18 cellular contexts compared by ENCODE assay signal in genomic region chr15:64500695-64501395, GRCh38. TPM values are rescaled to one million over a fixed set of nuclear protein-coding genes. Genes with fewer than 3 reads are reported as not detected.
A peak's percentile ranks its signal among the peaks of the same experiment; 100 is the strongest.
DNase-seq lines count a peak whose midpoint lies in the region; ATAC-seq, FAIRE-seq and TF ChIP-seq lines count a peak whose summit lies in the region.
"Had no signal": no experiment of that assay in that cellular context is flagged by ENCODE, and none has a peak within 500 bp of the region (broad histone marks: within the 10 kb centered on the region; RNA-seq: fewer than 3 reads in every experiment).

No MANE protein-coding gene starts in this region.

- TF ChIP-seq RAD21 in A549 (conservative IDR thresholded peaks at IDR 0.05 in 1 of 2, IDR thresholded peaks at IDR 0.05 in 1 of 2) = no peak

- WGBS in A549 (ENCODE audit: missing lambda C conversion rate) = 61% methylated on average over 3 of the region's 3 CpGs

- peak overlapping the region in 4 of 8 donors; percentile 29 to 73 (median 48) for H3K4me3 Mint-ChIP-seq in CD4-positive, alpha-beta memory T cell
- no peak overlapping the region for H3K4me3 Mint-ChIP-seq in activated T-helper 17 cell treated with anti-CD3 and anti-CD28 coated beads, Interleukin-2, amount 50 U/mL, for 72 hours
- H3K4me3 Mint-ChIP-seq: activated CD8-positive, alpha-beta memory T cell treated with anti-CD3 and anti-CD28 coated beads, Interleukin-2, amount 10 ng/mL, durations not matched to agents 7 days and 5 days; IgD-negative memory B cell had no signal

- H3K4me3 ChIP-seq in A549 = no peak overlapping the region
- no peak overlapping the region for H3K4me3 ChIP-seq in CD4-positive, alpha-beta memory T cell (ENCODE audit: low read length in 2 of 2)
- no peak overlapping the region for H3K4me3 ChIP-seq in muscle layer of colon (ENCODE audit: low read depth in 1 of 2, low read length in 2 of 2)
- no peak overlapping the region for H3K4me3 ChIP-seq in ascending aorta
- H3K4me3 ChIP-seq: gastrocnemius medialis, HAP-1, mucosa of descending colon, pancreas had no signal

- peak; percentile 28 for FAIRE-seq in A549 (lab: Jason Lieb, UNC)
- FAIRE-seq: pancreas had no signal

- ATAC-seq in A549 (no peak), GM18519 (IDR thresholded peaks at IDR 0.05; ENCODE audit: low FRiP score, unreplicated experiment) (no peak)
- no peak for ATAC-seq in activated T-helper 17 cell treated with anti-CD3 and anti-CD28 coated beads, Interleukin-2, amount 50 U/mL, for 72 hours (replicated peaks)
- ATAC-seq: activated CD8-positive, alpha-beta memory T cell treated with anti-CD3 and anti-CD28 coated beads, Interleukin-2, amount 10 ng/mL, durations not matched to agents 7 days and 5 days; gastrocnemius medialis; left lobe of liver; mucosa of descending colon had no signal

- H3K4me1 ChIP-seq in A549 (no peaks in the 10 kb centered on the region), muscle layer of colon (ENCODE audit: insufficient read depth, low read length) (peaks cover 54% of the 10 kb centered on the region), ascending aorta (peaks cover 4 to 6% of the 10 kb centered on the region in 2 donors)
- peaks cover 66% of the 10 kb centered on the region for H3K4me1 ChIP-seq in CD4-positive, alpha-beta memory T cell (ENCODE audit: insufficient read depth, low read length)
- H3K4me1 ChIP-seq: HAP-1 had no signal

- H3K9me3 ChIP-seq in A549 (no peaks in the 10 kb centered on the region), muscle layer of colon (ENCODE audit: low read length) (no peaks in the 10 kb centered on the region), ascending aorta (no peaks in the 10 kb centered on the region)
- H3K9me3 ChIP-seq in CD4-positive, alpha-beta memory T cell (ENCODE audit: control insufficient read depth in 1 of 2, low read length in 2 of 2) = no peaks in the 10 kb centered on the region
- H3K9me3 ChIP-seq: gastrocnemius medialis, HAP-1, mucosa of descending colon, pancreas had no signal

- no peak overlapping the region for H3K4me2 ChIP-seq in A549

- no peak for TF ChIP-seq EP300 in A549 (IDR thresholded peaks at IDR 0.05)

- H3K27me3 ChIP-seq in CD4-positive, alpha-beta memory T cell (ENCODE audit: insufficient read depth, low read length) = no peaks in the 10 kb centered on the region
- no peaks in the 10 kb centered on the region for H3K27me3 ChIP-seq in muscle layer of colon (ENCODE audit: control insufficient read depth in 1 of 2, insufficient read depth in 2 of 2, low read length in 2 of 2)
- no peaks in the 10 kb centered on the region for H3K27me3 ChIP-seq in ascending aorta
- H3K27me3 ChIP-seq: gastrocnemius medialis, pancreas had no signal

- intact Hi-C loops in CD4-positive, alpha-beta memory T cell (cut with micrococcal nuclease) = no loop called here
- intact Hi-C loops in ascending aorta (cut with DNase I) = no loop called here

- no peaks in the 10 kb centered on the region for H3K9me3 Mint-ChIP-seq in CD4-positive, alpha-beta memory T cell
- H3K9me3 Mint-ChIP-seq in activated T-helper 17 cell treated with anti-CD3 and anti-CD28 coated beads, Interleukin-2, amount 50 U/mL, for 72 hours = no peaks in the 10 kb centered on the region
- H3K9me3 Mint-ChIP-seq: IgD-negative memory B cell had no signal

- TF ChIP-seq CTCF in A549 (IDR thresholded peaks at IDR 0.05) (no peak), ascending aorta (IDR thresholded peaks at IDR 0.05) (no peak)

- DNase-seq in A549 (ENCODE audit: low read depth in 1 of 2, low spot score in 1 of 2) (no peak), activated gamma-delta T cell treated with Interleukin-2 at 50 U/mL for 16 hours (no peak), ascending aorta (ENCODE audit: low spot score in 2 of 2) (no peak), HuH-7 (ENCODE audit: low spot score) (no peak)
- DNase-seq in CD4-positive, alpha-beta memory T cell = no peak
- DNase-seq: activated CD8-positive, alpha-beta memory T cell treated with anti-CD3 and anti-CD28 coated beads, Interleukin-2, amount 10 ng/mL, durations not matched to agents 7 days and 5 days; activated naive CD4-positive, alpha-beta T cell; gastrocnemius medialis; mucosa of descending colon; NCI-H2029; pancreas; stimulated activated CD4-positive, alpha-beta T cell treated with anti-CD3 and anti-CD28 coated beads, Interleukin-2, amount 100 ng/mL, for 24 hours had no signal

- no peak overlapping the region for H3K9ac ChIP-seq in muscle layer of colon (ENCODE audit: low read length)

- H3K27ac Mint-ChIP-seq in CD4-positive, alpha-beta memory T cell = peak overlapping the region; percentile 68 to 90 (median 87)
- peak overlapping the region; percentile 51 for H3K27ac Mint-ChIP-seq in activated T-helper 17 cell treated with anti-CD3 and anti-CD28 coated beads, Interleukin-2, amount 50 U/mL, for 72 hours
- H3K27ac Mint-ChIP-seq: activated CD8-positive, alpha-beta memory T cell treated with anti-CD3 and anti-CD28 coated beads, Interleukin-2, amount 10 ng/mL, durations not matched to agents 7 days and 5 days had no signal

- no peaks in the 10 kb centered on the region for H3K27me3 Mint-ChIP-seq in CD4-positive, alpha-beta memory T cell
- H3K27me3 Mint-ChIP-seq in activated T-helper 17 cell treated with anti-CD3 and anti-CD28 coated beads, Interleukin-2, amount 50 U/mL, for 72 hours = no peaks in the 10 kb centered on the region
- H3K27me3 Mint-ChIP-seq: activated CD8-positive, alpha-beta memory T cell treated with anti-CD3 and anti-CD28 coated beads, Interleukin-2, amount 10 ng/mL, durations not matched to agents 7 days and 5 days; IgD-negative memory B cell had no signal

- POLR2A ChIA-PET in A549 (lab: Yijun Ruan, JAX) = no interaction called here
- POLR2A ChIA-PET in CD4-positive, alpha-beta memory T cell (lab: Charles Lee; ENCODE audit: partially characterized antibody) = interaction anchor here (0.6 to 1.4 kb wide), 6 partner anchors 13 to 135 kb away, joined by 3 to 4 read pairs (median 3); no protein-coding TSS in a partner anchor

- CTCF ChIA-PET in A549 (lab: Yijun Ruan, JAX) = interaction anchor here (0.5 to 2.5 kb wide), 5 partner anchors 23 to 227 kb away, joined by 3 to 9 read pairs (median 4); no protein-coding TSS in a partner anchor
- CTCF ChIA-PET in CD4-positive, alpha-beta memory T cell (lab: Charles Lee; ENCODE audit: partially characterized antibody) = interaction anchor here (0.6 to 2.2 kb wide), 3 partner anchors 17 to 1884 kb away, joined by 3 to 7 read pairs (median 3); no protein-coding TSS in a partner anchor

- H3K27ac ChIP-seq in A549 (no peak overlapping the region), muscle layer of colon (ENCODE audit: low read depth, low read length) (peak overlapping the region; percentile 7), ascending aorta (no peak overlapping the region)
- H3K27ac ChIP-seq in CD4-positive, alpha-beta memory T cell (ENCODE audit: low read depth, low read length) = peak overlapping the region; percentile 22
- H3K27ac ChIP-seq: gastrocnemius medialis, pancreas had no signal

- H3K36me3 Mint-ChIP-seq in CD4-positive, alpha-beta memory T cell = peaks cover 39% of the 10 kb centered on the region in 2 donors
- peaks cover 63% of the 10 kb centered on the region for H3K36me3 Mint-ChIP-seq in activated T-helper 17 cell treated with anti-CD3 and anti-CD28 coated beads, Interleukin-2, amount 50 U/mL, for 72 hours (ENCODE audit: low read depth)

- H3K4me1 Mint-ChIP-seq in CD4-positive, alpha-beta memory T cell = peaks cover 60 to 89% (median 75%) of the 10 kb centered on the region in 4 donors
- peaks cover 63% of the 10 kb centered on the region for H3K4me1 Mint-ChIP-seq in activated T-helper 17 cell treated with anti-CD3 and anti-CD28 coated beads, Interleukin-2, amount 50 U/mL, for 72 hours

- TF ChIP-seq POLR2A in A549 (IDR thresholded peaks at IDR 0.05; ENCODE audit: low read length) = no peak

- peaks cover 7% of the 10 kb centered on the region for H3K36me3 ChIP-seq in CD4-positive, alpha-beta memory T cell (ENCODE audit: insufficient read depth, low read length)
- H3K36me3 ChIP-seq in muscle layer of colon (ENCODE audit: insufficient read depth, low read length) (peaks cover 17% of the 10 kb centered on the region), ascending aorta (peaks cover 13 to 29% of the 10 kb centered on the region in 2 donors)

TF ChIP-seq in A549, 52 proteins besides CTCF, POLR2A, EP300 and RAD21 (continues in another document):
- TF ChIP-seq ZSCAN20 (CRISPR knock-in tag; IDR thresholded peaks at IDR 0.05) (no peak), ESRRA (IDR thresholded peaks at IDR 0.05; ENCODE audit: borderline replicate concordance, low read length) (no peak), SMC3 (IDR thresholded peaks at IDR 0.05) (no peak), MYC (IDR thresholded peaks at IDR 0.05; ENCODE audit: borderline replicate concordance, low read length) (no peak), RFX5 (IDR thresholded peaks at IDR 0.05) (no peak), HES2 (IDR thresholded peaks at IDR 0.05) (no peak), FOSL2 (IDR thresholded peaks at IDR 0.05) (no peak), FOSL2 (CRISPR knock-in tag; IDR thresholded peaks at IDR 0.05) (no peak), PBX3 (IDR thresholded peaks at IDR 0.05) (no peak), ZNF302 (CRISPR knock-in tag; IDR thresholded peaks at IDR 0.05) (no peak), POLR2AphosphoS2 (conservative IDR thresholded peaks at IDR 0.05; ENCODE audit: low read length) (no peak), HOXA7 (CRISPR knock-in tag; IDR thresholded peaks at IDR 0.05) (no peak)

RNA-seq across cellular contexts. Expression of gene ZNF609, which starts 40.5 kb away (rescaled TPM):
- 39.9 and 54.4 TPM in 2 replicates for polyA plus RNA-seq in A549 (2011; rRNA removed)
- polyA plus RNA-seq in A549 (2012; cell fraction: cytosol; rRNA removed) = 11.5 and 15.0 TPM in 2 replicates
- polyA plus RNA-seq in A549 (2012; cell fraction: nucleus; rRNA removed) = 12.3 and 16.6 TPM in 2 replicates
- polyA plus RNA-seq in A549 (2017; fragmentation: RNase III; extraction: RNeasy Plus Mini Kit Qiagen cat#74134 plus additional on column Dnase treatment) = 18.3 to 19.6 TPM (median 18.5 TPM) in 3 replicates
- polyA minus RNA-seq in A549 (2011; rRNA and poly(A)+ RNA removed) = 74.8 and 82.2 TPM in 2 replicates
- total RNA-seq in CD4-positive, alpha-beta memory T cell = 10 to 100 TPM; 53.7 to 56.9 TPM
- 10 to 100 TPM in 1 of 2 donors, 1 to 10 TPM in 1; 1.4 to 16.5 TPM for polyA plus RNA-seq in CD4-positive, alpha-beta memory T cell
- 10 to 100 TPM; 27.3 to 41.2 TPM for total RNA-seq in activated T-helper 17 cell treated with anti-CD3 and anti-CD28 coated beads, Interleukin-2, amount 50 U/mL, for 72 hours
- total RNA-seq in ascending aorta = 16.0 TPM

Comparison
In these comparisons a context has a peak if more than half of its experiments do, and no peak if none do; other contexts are left out.
1. H3K27ac ChIP-seq: peak in CD4-positive, alpha-beta memory T cell (single experiment) and muscle layer of colon (single experiment); none in A549 (0 of 2) and ascending aorta (0 of 2).